Comparison of ENCODE assay signal across 8 cellular contexts in genomic region chr11:61294717-61295595, GRCh38. TPM values are rescaled to one million over a fixed set of nuclear protein-coding genes. Genes with fewer than 3 reads are reported as not detected.
DNase-seq lines count a peak whose midpoint lies in the region; ATAC-seq lines count a peak whose summit lies in the region.

Gene VWCE, minus strand, starts transcription at chr11:61295316. Its CDS starts 279 bp downstream, at chr11:61295037.

- no peaks in the 10 kb centered on the region for H3K9me3 Mint-ChIP-seq in activated CD4-positive, alpha-beta memory T cell treated with anti-CD3 and anti-CD28 coated beads for 36 hours

- no peaks in the 10 kb centered on the region for H3K9me3 ChIP-seq in mononuclear cell (ENCODE audit: low read depth, low read length)

- H3K4me1 ChIP-seq in mononuclear cell (ENCODE audit: insufficient read depth, low read length) = peaks cover 24% of the 10 kb centered on the region

- ATAC-seq in Right ventricle myocardium inferior (peak; percentile 59), HG03039 (IDR thresholded peaks at IDR 0.05; ENCODE audit: unreplicated experiment) (peak; percentile 61)

- no peak within 1 kb of the TSS for H3K27ac Mint-ChIP-seq in activated CD4-positive, alpha-beta memory T cell treated with anti-CD3 and anti-CD28 coated beads for 36 hours

- H3K27me3 Mint-ChIP-seq in activated CD4-positive, alpha-beta memory T cell treated with anti-CD3 and anti-CD28 coated beads for 36 hours = peaks cover 19% of the 10 kb centered on the region

- CTCF ChIA-PET in activated CD4-positive, alpha-beta memory T cell treated with anti-CD3 and anti-CD28 coated beads for 36 hours (lab: Charles Lee) = interaction anchor here (0.6 to 5.4 kb wide), 10 partner anchors 9 to 464 kb away, joined by 3 to 48 read pairs (median 6); no protein-coding TSS in a partner anchor

- peak within 1 kb of the TSS; percentile 72 for H3K4me3 Mint-ChIP-seq in activated CD4-positive, alpha-beta memory T cell treated with anti-CD3 and anti-CD28 coated beads for 36 hours

- H3K4me1 Mint-ChIP-seq in activated CD4-positive, alpha-beta memory T cell treated with anti-CD3 and anti-CD28 coated beads for 36 hours (ENCODE audit: low read depth) = peaks cover 32% of the 10 kb centered on the region

- DNase-seq in Right ventricle myocardium inferior (ENCODE audit: missing footprints) (peak; percentile 78), cardiac septum (ENCODE audit: low spot score) (no peak), NCI-H2227 treated with DMSO at 0.1 percent for 48 hours (lab: John Stamatoyannopoulos, UW) (peak; percentile 34)
- DNase-seq in activated CD4-positive, alpha-beta memory T cell treated with anti-CD3 and anti-CD28 coated beads for 36 hours = peak; percentile 81
- peak; percentile 19 for DNase-seq in effector CD8-positive, alpha-beta T cell (lab: John Stamatoyannopoulos, UW)
- peak; percentile 37 to 67 for DNase-seq in stimulated activated CD8-positive, alpha-beta memory T cell treated with anti-CD3 and anti-CD28 coated beads, Interleukin-7, amount 100 ng/mL, for 4 hours (ENCODE audit: low read depth in 2 of 2)

- peak within 1 kb of the TSS; percentile 30 for H3K4me3 ChIP-seq in mononuclear cell (ENCODE audit: low read length)

- peaks cover 15% of the 10 kb centered on the region for H3K36me3 Mint-ChIP-seq in activated CD4-positive, alpha-beta memory T cell treated with anti-CD3 and anti-CD28 coated beads for 36 hours

- intact Hi-C loops in Right ventricle myocardium inferior (cut with DNase I) (no loop called here), cardiac septum (cut with DNase I) (loop anchor here (5.0 kb wide), 1 partner anchor 37 kb away; the partner anchor contains the start of genes DDB1 and TKFC)
- intact Hi-C loops in activated CD4-positive, alpha-beta memory T cell treated with anti-CD3 and anti-CD28 coated beads for 36 hours (cut with micrococcal nuclease) = loop anchor here (1.0 kb wide), 1 partner anchor 41 kb away; no protein-coding TSS in a partner anchor

- POLR2A ChIA-PET in activated CD4-positive, alpha-beta memory T cell treated with anti-CD3 and anti-CD28 coated beads for 36 hours (lab: Charles Lee) = interaction anchor here (0.6 to 1.9 kb wide), 3 partner anchors 26 to 41 kb away, joined by 3 to 6 read pairs (median 3); no protein-coding TSS in a partner anchor

- peaks cover 18% of the 10 kb centered on the region for H3K27me3 ChIP-seq in mononuclear cell (ENCODE audit: insufficient read depth, low read length)

RNA-seq across cellular contexts. Expression of gene VWCE, which starts in this region (rescaled TPM):
- total RNA-seq in Right ventricle myocardium inferior (1.0 TPM), cardiac septum (0.59 TPM), mononuclear cell (0.52 TPM)
- total RNA-seq in activated CD4-positive, alpha-beta memory T cell treated with anti-CD3 and anti-CD28 coated beads for 36 hours = 1 to 10 TPM; 1.1 to 1.4 TPM
